25 cellular contexts compared by ENCODE assay signal in genomic region chr6:55678330-55679224, GRCh38.
DNase-seq lines count a peak whose midpoint lies in the region; ATAC-seq and TF ChIP-seq lines count a peak whose summit lies in the region.
"Had no signal": no experiment of that assay in that cellular context is flagged by ENCODE, and none has a peak within 500 bp of the region (broad histone marks: within the 10 kb centered on the region; RNA-seq: fewer than 3 reads in every experiment).

No MANE protein-coding gene starts in this region.

- TF ChIP-seq POLR2A in IMR-90 (IDR thresholded peaks at IDR 0.05; ENCODE audit: low read depth, low read length), result no peak

- no CpG with 5 or more reads among the region's 8 CpGs for WGBS in IMR-90 (ENCODE audit: extremely low coverage in 2 of 2, insufficient read length in 1 of 2), 2 experiments

- H4K5ac ChIP-seq in IMR-90 (ENCODE audit: low read depth, low read length), result peak overlapping the region; percentile 84; the same call in 1 of the 2 replicates

- H3K9me3 ChIP-seq in A673 (ENCODE audit: low read depth, low read length, poor library complexity, severe bottlenecking), result no peaks in the 10 kb centered on the region
- peaks cover 2% of the 10 kb centered on the region; the same call in 1 of the 2 replicates for H3K9me3 ChIP-seq in IMR-90 (ENCODE audit: control insufficient read depth, insufficient read depth, low read length)
- H3K9me3 ChIP-seq in lower lobe of right lung, result no peaks in the 10 kb centered on the region
- H3K9me3 ChIP-seq: thoracic aorta had no signal

- H2BK120ac ChIP-seq in IMR-90 (ENCODE audit: low read depth, low read length), result peak overlapping the region; percentile 39; the same call in 1 of the 2 replicates

- no peaks in the 10 kb centered on the region for H3K79me1 ChIP-seq in IMR-90 (ENCODE audit: low read depth in 1 of 2, low read length in 2 of 2)

- H3K27me3 ChIP-seq in A673 (replicated peaks; ENCODE audit: insufficient read depth, low read depth, low read length, poor library complexity) (no peaks in the 10 kb centered on the region), IMR-90 (ENCODE audit: control insufficient read depth, insufficient read depth, low read length) (no peaks in the 10 kb centered on the region), lower lobe of right lung (ENCODE audit: low read depth) (no peaks in the 10 kb centered on the region)
- H3K27me3 ChIP-seq: brain microvascular endothelial cell had no signal

- TF ChIP-seq CTCF in A673 (conservative IDR thresholded peaks at IDR 0.05; ENCODE audit: low read depth, low read length), result no peak
- no peak for TF ChIP-seq CTCF in IMR-90 (conservative IDR thresholded peaks at IDR 0.05; ENCODE audit: low read depth, low read length)
- TF ChIP-seq CTCF in choroid plexus epithelial cell (conservative IDR thresholded peaks at IDR 0.05; ENCODE audit: low read depth, low read length), result no peak
- TF ChIP-seq CTCF in lower lobe of right lung (IDR thresholded peaks at IDR 0.05), result no peak

- CTCF ChIA-PET in A673 (lab: Charles Lee) (no interaction called here), IMR-90 (lab: Yijun Ruan, JAX) (interaction anchor here (1.3 kb wide), 1 partner anchor 29 kb away, joined by 3 read pairs; no protein-coding TSS in a partner anchor)

- no peak overlapping the region for H4K91ac ChIP-seq in IMR-90 (ENCODE audit: insufficient read depth, low read depth, low read length)

- no peak overlapping the region for H2AK9ac ChIP-seq in IMR-90 (replicated peaks; ENCODE audit: low read depth, low read length, poor library complexity)

- in situ Hi-C loops in IMR-90 (cut with MboI; ENCODE audit: low sequenced_read_pairs), result no loop called here

- BruUV-seq in A673 (replicated peaks; lab: Mats Ljungman, UMichigan) (no TSS peak), IMR-90 (replicated peaks; lab: Mats Ljungman, UMichigan) (no TSS peak)

- no peak overlapping the region for H3K27ac ChIP-seq in A673 (ENCODE audit: low read depth, low read length, poor library complexity, severe bottlenecking)
- peak overlapping the region; percentile 74; the same call in 1 of the 2 replicates for H3K27ac ChIP-seq in IMR-90 (ENCODE audit: insufficient read depth, low read length)
- peak overlapping the region; percentile 26 for H3K27ac ChIP-seq in lower lobe of right lung
- H3K27ac ChIP-seq: brain microvascular endothelial cell, thoracic aorta had no signal

- ATAC-seq in IMR-90 (ENCODE audit: low read depth) (peak; percentile 70), lower lobe of right lung (no peak), GM21526 (IDR thresholded peaks at IDR 0.05; ENCODE audit: low FRiP score, unreplicated experiment) (no peak), GM21528 (IDR thresholded peaks at IDR 0.05; ENCODE audit: low FRiP score, unreplicated experiment) (no peak)
- ATAC-seq: activated CD8-positive, alpha-beta memory T cell treated with anti-CD3 and anti-CD28 coated beads, Interleukin-2, amount 10 ng/mL, durations not matched to agents 7 days and 5 days; effector memory CD8-positive, alpha-beta T cell; naive thymus-derived CD4-positive, alpha-beta T cell had no signal

- peak overlapping the region in 1 of 2 experiments; percentile 41; a peak in 1 of 4 replicates for H4K8ac ChIP-seq in IMR-90 (ENCODE audit: low read depth in 2 of 2, low read length in 2 of 2)

- 0 out of 2 replicates have a peak overlapping the region, but pooled peaks have one; percentile 34 for H3K14ac ChIP-seq in IMR-90 (replicated peaks; ENCODE audit: low read depth, low read length)

- no peak overlapping the region for H3K9ac ChIP-seq in IMR-90 (ENCODE audit: low read depth, low read length)

- H2BK15ac ChIP-seq in IMR-90 (ENCODE audit: low read depth, low read length), result 0 out of 3 replicates have a peak overlapping the region, but pooled peaks have one; percentile 28

- H3K9me1 ChIP-seq in IMR-90 (ENCODE audit: insufficient read depth, low read length), result no peaks in the 10 kb centered on the region

- no peak overlapping the region for H3K56ac ChIP-seq in IMR-90 (ENCODE audit: extremely low read depth, insufficient read depth, low read length)

- no peak for TF ChIP-seq RAD21 in IMR-90 (IDR thresholded peaks at IDR 0.05; ENCODE audit: low read length)

- H3K18ac ChIP-seq in IMR-90 (ENCODE audit: low read depth, low read length), result peak overlapping the region; percentile 83

- peaks cover 7% of the 10 kb centered on the region for H3K4me1 ChIP-seq in A673 (ENCODE audit: insufficient read depth, low read length, poor library complexity, severe bottlenecking)
- H3K4me1 ChIP-seq in IMR-90 (ENCODE audit: control insufficient read depth, insufficient read depth, low read length), result peaks cover 5% of the 10 kb centered on the region
- no peaks in the 10 kb centered on the region for H3K4me1 ChIP-seq in lower lobe of right lung

- intact Hi-C loops in A673 (cut with micrococcal nuclease; ENCODE audit: unreplicated experiment), result no loop called here
- intact Hi-C loops in IMR-90 (cut with micrococcal nuclease), result no loop called here
- intact Hi-C loops in lower lobe of right lung (cut with DNase I), result no loop called here

- POLR2A ChIA-PET in A673 (lab: Charles Lee; ENCODE audit: low non-redundant PET) (interaction anchor here (0.6 kb wide), 1 partner anchor 29 kb away, joined by 5 read pairs; no protein-coding TSS in a partner anchor), IMR-90 (lab: Charles Lee; ENCODE audit: unreplicated experiment) (no interaction called here)

- H2AFZ ChIP-seq in IMR-90 (replicated peaks; ENCODE audit: low read length, poor library complexity), result no peak overlapping the region

- no peak overlapping the region; the same call in 1 of the 2 replicates for H3K4me2 ChIP-seq in IMR-90 (ENCODE audit: low read depth, low read length)

- no peak overlapping the region for H3K4ac ChIP-seq in IMR-90 (ENCODE audit: low read depth, low read length)

- peak overlapping the region; percentile 17; the same call in 1 of the 2 replicates for H2BK20ac ChIP-seq in IMR-90 (ENCODE audit: low read depth, low read length)

- no peak overlapping the region for H2BK5ac ChIP-seq in IMR-90 (ENCODE audit: low read depth, low read length, poor library complexity, severe bottlenecking)

- H3K4me3 ChIP-seq in A673 (ENCODE audit: low read depth, low read length, poor library complexity, severe bottlenecking) (no peak overlapping the region), IMR-90 (ENCODE audit: insufficient read depth, low read depth, low read length) (no peak overlapping the region), choroid plexus epithelial cell (ENCODE audit: low read depth, low read length) (no peak overlapping the region), lower lobe of right lung (no peak overlapping the region)
- H3K4me3 ChIP-seq: lung, thoracic aorta had no signal

- H3K36me3 ChIP-seq in A673 (ENCODE audit: insufficient read depth, low read length, poor library complexity, severe bottlenecking) (no peaks in the 10 kb centered on the region), IMR-90 (ENCODE audit: control insufficient read depth, insufficient read depth, low read length) (no peaks in the 10 kb centered on the region), lower lobe of right lung (no peaks in the 10 kb centered on the region)
- H3K36me3 ChIP-seq: brain microvascular endothelial cell, thoracic aorta had no signal

- DNase-seq in A673 (ENCODE audit: low spot score) (peak; percentile 7), IMR-90 (peak; percentile 25), choroid plexus epithelial cell (ENCODE audit: low read depth) (peak; percentile 48), lower lobe of right lung (no peak), GDM1 (lab: John Stamatoyannopoulos, UW) (no peak), nucleus accumbens (lab: John Stamatoyannopoulos, UW) (no peak)
- DNase-seq: ACHN; activated CD4-positive, alpha-beta T cell treated with anti-CD3 and anti-CD28 coated beads for 48 hours; activated CD8-positive, alpha-beta memory T cell treated with anti-CD3 and anti-CD28 coated beads, Interleukin-2, amount 10 ng/mL, durations not matched to agents 7 days and 5 days; activated naive CD8-positive, alpha-beta T cell treated with anti-CD3 and anti-CD28 coated beads for 36 hours; brain microvascular endothelial cell; C1 segment of cervical spinal cord; effector memory CD8-positive, alpha-beta T cell; KG1; naive thymus-derived CD4-positive, alpha-beta T cell; NCI-H1092 treated with DMSO at 0.1 percent for 48 hours; NCI-H748 treated with DMSO at 0.1 percent for 48 hours; posterior cingulate gyrus; SHP77; stimulated activated naive CD4-positive, alpha-beta T cell; T-helper 1 cell had no signal

- no peak overlapping the region for H3K23ac ChIP-seq in IMR-90 (ENCODE audit: low read depth, low read length)

- no peak overlapping the region for H2AK5ac ChIP-seq in IMR-90 (ENCODE audit: low read depth, low read length)

- H4K20me1 ChIP-seq in IMR-90 (ENCODE audit: insufficient read depth, low read length), result no peaks in the 10 kb centered on the region

- dilution Hi-C loops in IMR-90 (cut with HindIII; ENCODE audit: low sequenced_read_pairs, unreplicated experiment), result no loop called here

TF ChIP-seq in IMR-90, 13 proteins besides CTCF, POLR2A, EP300 and RAD21:
- TF ChIP-seq MAFK (IDR thresholded peaks at IDR 0.05; ENCODE audit: low read depth, low read length) (no peak), BHLHE40 (IDR thresholded peaks at IDR 0.05; ENCODE audit: low read depth, low read length) (no peak), CEBPB (IDR thresholded peaks at IDR 0.05; ENCODE audit: low read depth, low read length) (no peak), FOS (IDR thresholded peaks at IDR 0.05; ENCODE audit: low read depth, low read length) (no peak), ELK1 (IDR thresholded peaks at IDR 0.05; ENCODE audit: borderline replicate concordance, low read depth, low read length) (no peak), MXI1 (IDR thresholded peaks at IDR 0.05; ENCODE audit: borderline replicate concordance, low read depth, low read length) (no peak)

Comparison
In these comparisons a context has a peak if more than half of its experiments do, and no peak if none do; other contexts are left out.
1. DNase-seq: peak in A673 (single experiment), IMR-90 (single experiment) and choroid plexus epithelial cell (single experiment); none in lower lobe of right lung (single experiment), GDM1 (single experiment) and nucleus accumbens (0 of 56).